2 cellular contexts compared by ENCODE assay signal in the genomic region with DNA sequence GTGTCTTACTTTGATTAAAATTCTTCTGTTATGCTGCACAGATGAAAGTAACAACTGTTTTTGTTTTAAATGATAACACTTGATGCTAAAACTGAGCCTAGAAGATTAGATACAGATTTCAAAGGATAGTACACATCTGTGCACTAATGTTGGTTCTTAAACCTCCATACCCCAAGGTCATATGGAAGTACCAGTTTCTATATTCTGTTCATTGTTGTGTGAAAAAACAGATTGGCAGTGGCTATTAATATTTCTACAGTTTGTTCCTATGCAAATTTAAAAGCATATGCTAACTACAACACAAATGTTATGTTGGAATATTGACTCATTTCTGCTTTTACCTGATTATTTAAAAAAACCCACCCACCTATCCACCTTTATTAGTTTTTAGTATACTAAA.
TF ChIP-seq lines count a peak whose summit lies in the region.

No MANE protein-coding gene starts in this region.

TF ChIP-seq in GM12878, 131 proteins besides CTCF, POLR2A, EP300 and RAD21:
- TF ChIP-seq CREB1 (IDR thresholded peaks at IDR 0.05; ENCODE audit: low read depth) = no peak
- no peak for TF ChIP-seq SMAD1 (IDR thresholded peaks at IDR 0.05; ENCODE audit: low read depth, partially characterized antibody)
- TF ChIP-seq FOS (IDR thresholded peaks at IDR 0.05; ENCODE audit: borderline replicate concordance, extremely low read depth, insufficient read length) = no peak
- peak; percentile 36; the same call in 1 of the 2 replicates for TF ChIP-seq MEF2A (IDR thresholded peaks at IDR 0.05; ENCODE audit: insufficient read depth, low read depth, low read length)
- no peak for TF ChIP-seq ETV6 (conservative IDR thresholded peaks at IDR 0.05 in 1 of 2, IDR thresholded peaks at IDR 0.05 in 1 of 2; ENCODE audit: borderline replicate concordance in 1 of 2, low read depth in 1 of 2)
- no peak for TF ChIP-seq POLR2AphosphoS5 (IDR thresholded peaks at IDR 0.05; ENCODE audit: low read length)

TF ChIP-seq in GM23338, 12 proteins besides CTCF, POLR2A, EP300 and RAD21:
- TF ChIP-seq NANOG (IDR thresholded peaks at IDR 0.05; ENCODE audit: borderline replicate concordance) (no peak), ZNF114 (CRISPR knock-in tag; IDR thresholded peaks at IDR 0.05) (no peak), ETS1 (IDR thresholded peaks at IDR 0.05) (no peak), POLR2AphosphoS5 (IDR thresholded peaks at IDR 0.05; ENCODE audit: low read depth) (no peak), STAT1 (IDR thresholded peaks at IDR 0.05; ENCODE audit: unreplicated experiment) (no peak), CREB1 (CRISPR knock-in tag; IDR thresholded peaks at IDR 0.05; ENCODE audit: low read depth) (no peak), EZH2 (IDR thresholded peaks at IDR 0.05; ENCODE audit: low read depth, unreplicated experiment) (no peak), REST (IDR thresholded peaks at IDR 0.05; ENCODE audit: unreplicated experiment) (no peak), JUNB (IDR thresholded peaks at IDR 0.05; ENCODE audit: unreplicated experiment) (no peak), ZNF331 (CRISPR knock-in tag; IDR thresholded peaks at IDR 0.05; ENCODE audit: low read depth) (no peak), EZH2phosphoT487 (IDR thresholded peaks at IDR 0.05; ENCODE audit: unreplicated experiment) (no peak)
- TF ChIP-seq, protein P1, sequence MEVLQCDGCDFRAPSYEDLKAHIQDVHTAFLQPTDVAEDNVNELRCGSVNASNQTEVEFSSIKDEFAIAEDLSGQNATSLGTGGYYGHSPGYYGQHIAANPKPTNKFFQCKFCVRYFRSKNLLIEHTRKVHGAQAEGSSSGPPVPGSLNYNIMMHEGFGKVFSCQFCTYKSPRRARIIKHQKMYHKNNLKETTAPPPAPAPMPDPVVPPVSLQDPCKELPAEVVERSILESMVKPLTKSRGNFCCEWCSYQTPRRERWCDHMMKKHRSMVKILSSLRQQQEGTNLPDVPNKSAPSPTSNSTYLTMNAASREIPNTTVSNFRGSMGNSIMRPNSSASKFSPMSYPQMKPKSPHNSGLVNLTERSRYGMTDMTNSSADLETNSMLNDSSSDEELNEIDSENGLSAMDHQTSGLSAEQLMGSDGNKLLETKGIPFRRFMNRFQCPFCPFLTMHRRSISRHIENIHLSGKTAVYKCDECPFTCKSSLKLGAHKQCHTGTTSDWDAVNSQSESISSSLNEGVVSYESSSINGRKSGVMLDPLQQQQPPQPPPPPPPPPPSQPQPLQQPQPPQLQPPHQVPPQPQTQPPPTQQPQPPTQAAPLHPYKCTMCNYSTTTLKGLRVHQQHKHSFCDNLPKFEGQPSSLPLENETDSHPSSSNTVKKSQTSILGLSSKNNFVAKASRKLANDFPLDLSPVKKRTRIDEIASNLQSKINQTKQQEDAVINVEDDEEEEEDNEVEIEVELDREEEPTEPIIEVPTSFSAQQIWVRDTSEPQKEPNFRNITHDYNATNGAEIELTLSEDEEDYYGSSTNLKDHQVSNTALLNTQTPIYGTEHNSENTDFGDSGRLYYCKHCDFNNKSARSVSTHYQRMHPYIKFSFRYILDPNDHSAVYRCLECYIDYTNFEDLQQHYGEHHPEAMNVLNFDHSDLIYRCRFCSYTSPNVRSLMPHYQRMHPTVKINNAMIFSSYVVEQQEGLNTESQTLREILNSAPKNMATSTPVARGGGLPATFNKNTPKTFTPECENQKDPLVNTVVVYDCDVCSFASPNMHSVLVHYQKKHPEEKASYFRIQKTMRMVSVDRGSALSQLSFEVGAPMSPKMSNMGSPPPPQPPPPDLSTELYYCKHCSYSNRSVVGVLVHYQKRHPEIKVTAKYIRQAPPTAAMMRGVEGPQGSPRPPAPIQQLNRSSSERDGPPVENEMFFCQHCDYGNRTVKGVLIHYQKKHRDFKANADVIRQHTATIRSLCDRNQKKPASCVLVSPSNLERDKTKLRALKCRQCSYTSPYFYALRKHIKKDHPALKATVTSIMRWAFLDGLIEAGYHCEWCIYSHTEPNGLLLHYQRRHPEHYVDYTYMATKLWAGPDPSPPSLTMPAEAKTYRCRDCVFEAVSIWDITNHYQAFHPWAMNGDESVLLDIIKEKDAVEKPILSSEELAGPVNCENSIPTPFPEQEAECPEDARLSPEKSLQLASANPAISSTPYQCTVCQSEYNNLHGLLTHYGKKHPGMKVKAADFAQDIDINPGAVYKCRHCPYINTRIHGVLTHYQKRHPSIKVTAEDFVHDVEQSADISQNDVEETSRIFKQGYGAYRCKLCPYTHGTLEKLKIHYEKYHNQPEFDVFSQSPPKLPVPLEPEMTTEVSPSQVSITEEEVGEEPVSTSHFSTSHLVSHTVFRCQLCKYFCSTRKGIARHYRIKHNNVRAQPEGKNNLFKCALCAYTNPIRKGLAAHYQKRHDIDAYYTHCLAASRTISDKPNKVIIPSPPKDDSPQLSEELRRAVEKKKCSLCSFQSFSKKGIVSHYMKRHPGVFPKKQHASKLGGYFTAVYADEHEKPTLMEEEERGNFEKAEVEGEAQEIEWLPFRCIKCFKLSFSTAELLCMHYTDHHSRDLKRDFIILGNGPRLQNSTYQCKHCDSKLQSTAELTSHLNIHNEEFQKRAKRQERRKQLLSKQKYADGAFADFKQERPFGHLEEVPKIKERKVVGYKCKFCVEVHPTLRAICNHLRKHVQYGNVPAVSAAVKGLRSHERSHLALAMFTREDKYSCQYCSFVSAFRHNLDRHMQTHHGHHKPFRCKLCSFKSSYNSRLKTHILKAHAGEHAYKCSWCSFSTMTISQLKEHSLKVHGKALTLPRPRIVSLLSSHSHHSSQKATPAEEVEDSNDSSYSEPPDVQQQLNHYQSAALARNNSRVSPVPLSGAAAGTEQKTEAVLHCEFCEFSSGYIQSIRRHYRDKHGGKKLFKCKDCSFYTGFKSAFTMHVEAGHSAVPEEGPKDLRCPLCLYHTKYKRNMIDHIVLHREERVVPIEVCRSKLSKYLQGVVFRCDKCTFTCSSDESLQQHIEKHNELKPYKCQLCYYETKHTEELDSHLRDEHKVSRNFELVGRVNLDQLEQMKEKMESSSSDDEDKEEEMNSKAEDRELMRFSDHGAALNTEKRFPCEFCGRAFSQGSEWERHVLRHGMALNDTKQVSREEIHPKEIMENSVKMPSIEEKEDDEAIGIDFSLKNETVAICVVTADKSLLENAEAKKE (CRISPR knock-in tag; IDR thresholded peaks at IDR 0.05) = no peak
TF ChIP-seq in GM23338: peak in this region for 0.
